24 cellular contexts compared by ENCODE assay signal in the genomic region with DNA sequence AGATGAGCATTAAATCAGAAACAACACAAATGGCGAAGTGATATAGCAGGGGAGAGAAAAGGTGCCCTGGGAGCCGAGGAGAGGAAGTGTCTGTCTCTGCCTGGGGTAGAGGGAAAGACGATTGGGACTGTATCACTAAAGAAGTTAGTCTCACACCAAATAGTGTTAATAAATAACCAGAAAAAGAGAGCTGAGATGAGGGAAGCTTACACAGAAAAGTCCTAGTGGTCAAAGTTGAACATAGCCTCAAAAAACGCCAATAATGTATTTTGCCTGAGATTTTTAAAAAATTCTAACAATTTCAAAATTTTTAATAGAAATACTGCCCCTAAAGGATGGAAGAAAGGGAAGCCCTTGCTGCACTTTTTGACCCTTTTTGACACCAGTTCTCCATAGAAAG.
DNase-seq lines count a peak whose midpoint lies in the region; ATAC-seq, FAIRE-seq and TF ChIP-seq lines count a peak whose summit lies in the region.
"Had no signal": no experiment of that assay in that cellular context is flagged by ENCODE, and none has a peak within 500 bp of the region (broad histone marks: within the 10 kb centered on the region; RNA-seq: fewer than 3 reads in every experiment).

No MANE protein-coding gene starts in this region.

- H3K4me1 ChIP-seq in H9 (ENCODE audit: insufficient read depth, low read length): 0 out of 2 replicates have a peak, but pooled peaks cover 3% of the 10 kb centered on the region
- H3K4me1 ChIP-seq in breast epithelium: no peaks in the 10 kb centered on the region
- H3K4me1 ChIP-seq in upper lobe of left lung: no peaks in the 10 kb centered on the region
- H3K4me1 ChIP-seq: heart left ventricle, left ventricle myocardium inferior had no signal

- no peak overlapping the region for H2BK120ac ChIP-seq in H9 (ENCODE audit: low read depth, low read length, poor library complexity, severe bottlenecking)

- H3K27ac Mint-ChIP-seq in H9: no peak overlapping the region
- H3K27ac Mint-ChIP-seq: activated CD4-positive, alpha-beta T cell treated with anti-CD3 and anti-CD28 coated beads, Interleukin-2, amount 10 ng/mL, durations not matched to agents 7 days and 5 days; activated naive CD4-positive, alpha-beta T cell treated with anti-CD3 and anti-CD28 coated beads, Interleukin-2, amount 10 ng/mL, durations not matched to agents 7 days and 5 days; CD4-positive, CD25-positive, alpha-beta regulatory T cell; natural killer cell; stimulated activated naive CD8-positive, alpha-beta T cell treated with anti-CD3 and anti-CD28 coated beads, Interleukin-15, Interleukin-2, amounts not matched to agents 100 ng/mL and 50 ng/mL, for 24 hours had no signal

- TF ChIP-seq EP300 in upper lobe of left lung (IDR thresholded peaks at IDR 0.05): no peak

- no peak overlapping the region for H2AFZ ChIP-seq in H9 (ENCODE audit: low read length)

- H2BK5ac ChIP-seq in H9 (ENCODE audit: insufficient read length, low read length): no peak overlapping the region

- peak; percentile 5 for FAIRE-seq in islet of Langerhans (lab: Jason Lieb, UNC)
- FAIRE-seq: pancreas had no signal

- no peak overlapping the region for H3K18ac ChIP-seq in H9 (ENCODE audit: insufficient read length, low read depth, low read length)

- H3K27me3 ChIP-seq in H9 (ENCODE audit: insufficient read depth, low read length) (no peaks in the 10 kb centered on the region), breast epithelium (no peaks in the 10 kb centered on the region), upper lobe of left lung (no peaks in the 10 kb centered on the region)
- H3K27me3 ChIP-seq: heart left ventricle, pancreas had no signal

- no peak overlapping the region for H3K4ac ChIP-seq in H9 (ENCODE audit: low read depth, low read length)

- H3K23me2 ChIP-seq in H9 (ENCODE audit: insufficient read length, low read depth, low read length, poor library complexity, severe bottlenecking): no peaks in the 10 kb centered on the region

- intact Hi-C loops in breast epithelium (cut with DNase I; ENCODE audit: low total_unique reads): no loop called here

- H3K79me1 ChIP-seq in H9 (ENCODE audit: insufficient read depth, low read depth, low read length, poor library complexity, severe bottlenecking): no peaks in the 10 kb centered on the region

- H3K9ac ChIP-seq in H9 (ENCODE audit: extremely low read depth, insufficient read length, low read length): no peak overlapping the region

- no peaks in the 10 kb centered on the region for H4K20me1 ChIP-seq in H9 (ENCODE audit: control insufficient read depth, insufficient read depth, insufficient read length)

- H3K36me3 ChIP-seq in breast epithelium: no peaks in the 10 kb centered on the region
- H3K36me3 ChIP-seq in upper lobe of left lung: no peaks in the 10 kb centered on the region
- H3K36me3 ChIP-seq: heart left ventricle, left ventricle myocardium inferior, pancreas had no signal

- no peak overlapping the region for H4K5ac ChIP-seq in H9 (ENCODE audit: insufficient read length, low read depth, low read length)

- H3K27ac ChIP-seq in H9 (ENCODE audit: insufficient read length, low read depth, low read length) (no peak overlapping the region), breast epithelium (no peak overlapping the region), upper lobe of left lung (no peak overlapping the region)
- H3K27ac ChIP-seq: heart left ventricle, HL-60, left ventricle myocardium inferior, pancreas had no signal

- H3K9me3 ChIP-seq in H9 (ENCODE audit: control insufficient read depth, low read depth, low read length): no peaks in the 10 kb centered on the region
- no peaks in the 10 kb centered on the region for H3K9me3 ChIP-seq in breast epithelium
- no peaks in the 10 kb centered on the region for H3K9me3 ChIP-seq in upper lobe of left lung
- H3K9me3 ChIP-seq: heart left ventricle, left ventricle myocardium inferior, pancreas had no signal

- no peak overlapping the region for H3K4me2 ChIP-seq in H9 (ENCODE audit: insufficient read depth, insufficient read length, low read length)

- ATAC-seq in GM21423 (IDR thresholded peaks at IDR 0.05; ENCODE audit: unreplicated experiment) (no peak), upper lobe of left lung (ENCODE audit: low FRiP score in 2 of 2) (no peak), HG02610 (IDR thresholded peaks at IDR 0.05; ENCODE audit: unreplicated experiment) (no peak)
- ATAC-seq: heart left ventricle, natural killer cell, sciatic nerve had no signal

- no peaks in the 10 kb centered on the region for H3K36me3 Mint-ChIP-seq in H9 (ENCODE audit: insufficient read depth in 1 of 3, low read depth in 3 of 3)
- H3K36me3 Mint-ChIP-seq: activated naive CD4-positive, alpha-beta T cell treated with anti-CD3 and anti-CD28 coated beads, Interleukin-2, amount 10 ng/mL, durations not matched to agents 7 days and 5 days; CD4-positive, CD25-positive, alpha-beta regulatory T cell; natural killer cell had no signal

- no peak overlapping the region for H3K14ac ChIP-seq in H9 (ENCODE audit: insufficient read depth, low read length)

- no peak overlapping the region for H2BK20ac ChIP-seq in H9 (ENCODE audit: low read depth, low read length, poor library complexity, severe bottlenecking)

- H3K4me3 ChIP-seq in breast epithelium (no peak overlapping the region), upper lobe of left lung (no peak overlapping the region)
- H3K4me3 ChIP-seq: heart left ventricle, left ventricle myocardium inferior, pancreas had no signal

- no peaks in the 10 kb centered on the region for H3K27me3 Mint-ChIP-seq in H9 (ENCODE audit: low read depth)
- H3K27me3 Mint-ChIP-seq: activated CD4-positive, alpha-beta T cell treated with anti-CD3 and anti-CD28 coated beads, Interleukin-2, amount 10 ng/mL, durations not matched to agents 7 days and 5 days; activated naive CD4-positive, alpha-beta T cell treated with anti-CD3 and anti-CD28 coated beads, Interleukin-2, amount 10 ng/mL, durations not matched to agents 7 days and 5 days; CD4-positive, CD25-positive, alpha-beta regulatory T cell; stimulated activated naive CD8-positive, alpha-beta T cell treated with anti-CD3 and anti-CD28 coated beads, Interleukin-15, Interleukin-2, amounts not matched to agents 100 ng/mL and 50 ng/mL, for 24 hours had no signal

- H3T11ph ChIP-seq in H9 (ENCODE audit: low read length): no peak overlapping the region

- peaks cover 0 to 11% of the 10 kb centered on the region in 2 experiments; a peak in 2 of 4 replicates for H3K4me1 Mint-ChIP-seq in H9
- H3K4me1 Mint-ChIP-seq: activated CD4-positive, alpha-beta T cell treated with anti-CD3 and anti-CD28 coated beads, Interleukin-2, amount 10 ng/mL, durations not matched to agents 7 days and 5 days; activated naive CD4-positive, alpha-beta T cell treated with anti-CD3 and anti-CD28 coated beads, Interleukin-2, amount 10 ng/mL, durations not matched to agents 7 days and 5 days; CD4-positive, CD25-positive, alpha-beta regulatory T cell; natural killer cell had no signal

- no peak overlapping the region for H2BK15ac ChIP-seq in H9 (ENCODE audit: low read depth, low read length)

- H4K8ac ChIP-seq in H9 (replicated peaks; ENCODE audit: insufficient read length, low read depth, low read length): no peak overlapping the region

- H3K23ac ChIP-seq in H9 (ENCODE audit: insufficient read length, low read depth, low read length): no peak overlapping the region

- DNase-seq in H9: no peak
- peak; percentile 9 for DNase-seq in RKO (ENCODE audit: low spot score)
- peak; percentile 43 for DNase-seq in renal cortical epithelial cell (ENCODE audit: low read depth)
- DNase-seq in breast epithelium (ENCODE audit: low spot score in 2 of 2): no peak
- DNase-seq in upper lobe of left lung: no peak
- DNase-seq: activated CD4-positive, alpha-beta T cell treated with anti-CD3 and anti-CD28 coated beads, Interleukin-2, amount 10 ng/mL, durations not matched to agents 7 days and 5 days; activated naive CD4-positive, alpha-beta T cell treated with anti-CD3 and anti-CD28 coated beads, Interleukin-2, amount 10 ng/mL, durations not matched to agents 7 days and 5 days; amniotic stem cell; CD4-positive, CD25-positive, alpha-beta regulatory T cell; heart left ventricle; IMR-90; left ventricle myocardium inferior; natural killer cell; NCI-H1092 treated with DMSO at 0.1 percent for 48 hours; NCI-H1930; pancreas; stimulated activated CD4-positive, alpha-beta T cell treated with anti-CD3 and anti-CD28 coated beads, Interleukin-15, amount 100 ng/mL, for 24 hours; T-helper 9 cell had no signal

- TF ChIP-seq POLR2A in breast epithelium (IDR thresholded peaks at IDR 0.05): no peak
- TF ChIP-seq POLR2A in upper lobe of left lung (IDR thresholded peaks at IDR 0.05): no peak

- no peak overlapping the region for H2AK5ac ChIP-seq in H9 (ENCODE audit: insufficient read length, low read length)

- TF ChIP-seq CTCF in H9 (conservative IDR thresholded peaks at IDR 0.05) (peak; percentile 41), breast epithelium (IDR thresholded peaks at IDR 0.05) (no peak), upper lobe of left lung (IDR thresholded peaks at IDR 0.05) (no peak)

- no peak overlapping the region for H3K56ac ChIP-seq in H9 (ENCODE audit: insufficient read length, low read depth, low read length)

- no peak overlapping the region for H3K4me3 Mint-ChIP-seq in H9
- H3K4me3 Mint-ChIP-seq: activated CD4-positive, alpha-beta T cell treated with anti-CD3 and anti-CD28 coated beads, Interleukin-2, amount 10 ng/mL, durations not matched to agents 7 days and 5 days; activated naive CD4-positive, alpha-beta T cell treated with anti-CD3 and anti-CD28 coated beads, Interleukin-2, amount 10 ng/mL, durations not matched to agents 7 days and 5 days; CD4-positive, CD25-positive, alpha-beta regulatory T cell; natural killer cell; stimulated activated naive CD8-positive, alpha-beta T cell treated with anti-CD3 and anti-CD28 coated beads, Interleukin-15, Interleukin-2, amounts not matched to agents 100 ng/mL and 50 ng/mL, for 24 hours had no signal

- WGBS in H9 (ENCODE audit: extremely low coverage, insufficient read length, low lambda C conversion rate): no CpG with 5 or more reads among the region's 4 CpGs
- WGBS in upper lobe of left lung, 2 donors: 59 to 68% methylated on average over 4 of the region's 4 CpGs

- H4K91ac ChIP-seq in H9 (ENCODE audit: insufficient read length, low read depth, low read length): no peak overlapping the region

- no peaks in the 10 kb centered on the region for H3K9me3 Mint-ChIP-seq in H9
- H3K9me3 Mint-ChIP-seq: activated CD4-positive, alpha-beta T cell treated with anti-CD3 and anti-CD28 coated beads, Interleukin-2, amount 10 ng/mL, durations not matched to agents 7 days and 5 days; activated naive CD4-positive, alpha-beta T cell treated with anti-CD3 and anti-CD28 coated beads, Interleukin-2, amount 10 ng/mL, durations not matched to agents 7 days and 5 days had no signal

- H3K79me2 ChIP-seq in H9 (ENCODE audit: insufficient read depth, low read length): no peaks in the 10 kb centered on the region

- no peak overlapping the region for H2BK12ac ChIP-seq in H9 (ENCODE audit: insufficient read length, low read depth, low read length)

Comparison
In these comparisons a context has a peak if more than half of its experiments do, and no peak if none do; other contexts are left out.
1. DNase-seq: peak in RKO (single experiment) and renal cortical epithelial cell (single experiment); none in H9 (single experiment), breast epithelium (0 of 2) and upper lobe of left lung (0 of 2).